Comparison of ENCODE assay signal across 8 cellular contexts in genomic region chr9:111661802-111662491, GRCh38. TPM values are rescaled to one million over a fixed set of nuclear protein-coding genes. Genes with fewer than 3 reads are reported as not detected.
A peak's percentile ranks its signal among the peaks of the same experiment; 100 is the strongest.
DNase-seq lines count a peak whose midpoint lies in the region; ATAC-seq, FAIRE-seq and TF ChIP-seq lines count a peak whose summit lies in the region.

No MANE protein-coding gene starts in this region.

- H3K27me3 Mint-ChIP-seq in activated T-cell treated with anti-CD3 and anti-CD28 coated beads, Interleukin-2, amount 50 U/mL, for 72 hours (ENCODE audit: low read depth), result peaks cover 5% of the 10 kb centered on the region
- H3K27me3 Mint-ChIP-seq in naive thymus-derived CD8-positive, alpha-beta T cell, result no peaks in the 10 kb centered on the region

- H3K4me1 ChIP-seq in A549 (peaks cover 8% of the 10 kb centered on the region; the same call in 2 of the 3 replicates), fibroblast of lung (ENCODE audit: control insufficient read depth, extremely low read depth, insufficient read depth, low read length) (no peaks in the 10 kb centered on the region), thoracic aorta (ENCODE audit: control insufficient read depth in 1 of 2, low read depth in 2 of 2) (peaks cover 4 to 16% of the 10 kb centered on the region in 2 donors)

- H3K36me3 Mint-ChIP-seq in activated T-cell treated with anti-CD3 and anti-CD28 coated beads, Interleukin-2, amount 50 U/mL, for 72 hours (ENCODE audit: insufficient read depth in 2 of 2), result peaks cover 7 to 10% of the 10 kb centered on the region in 2 donors
- H3K36me3 Mint-ChIP-seq in naive thymus-derived CD8-positive, alpha-beta T cell, result peaks cover 0 to 8% (median 3%) of the 10 kb centered on the region in 3 donors

- H3K9ac ChIP-seq in fibroblast of lung (ENCODE audit: insufficient read depth, low read length), result peak overlapping the region; percentile 65

- ATAC-seq in A549 (peak; percentile 63 to 76), HG02970 (IDR thresholded peaks at IDR 0.05; ENCODE audit: low FRiP score, unreplicated experiment) (peak; percentile 38), thoracic aorta (ENCODE audit: insufficient number of reproducible peaks, low FRiP score, low read depth) (peak; percentile 21)
- peak; percentile 41 to 54 for ATAC-seq in activated T-cell treated with anti-CD3 and anti-CD28 coated beads, Interleukin-2, amount 50 U/mL, for 72 hours (replicated peaks in 1 of 2)
- peak; percentile 29 to 33 for ATAC-seq in naive thymus-derived CD8-positive, alpha-beta T cell

- peak overlapping the region; percentile 99 for H3K4me3 ChIP-seq in A549
- peak overlapping the region; percentile 64 to 87 (median 68) for H3K4me3 ChIP-seq in fibroblast of lung (replicated peaks in 1 of 4; ENCODE audit: control extremely low read depth in 1 of 4, insufficient read depth in 1 of 4, low read depth in 3 of 4, low read length in 4 of 4)
- peak overlapping the region; percentile 93 for H3K4me3 ChIP-seq in thoracic aorta

- H3K9me3 ChIP-seq in A549, result no peaks in the 10 kb centered on the region
- H3K9me3 ChIP-seq in fibroblast of lung (ENCODE audit: control insufficient read depth, insufficient read depth, low read depth, low read length), result no peaks in the 10 kb centered on the region
- no peaks in the 10 kb centered on the region for H3K9me3 ChIP-seq in thoracic aorta

- DNase-seq in A549 (ENCODE audit: low read depth in 1 of 2, low spot score in 1 of 2) (peak; percentile 22 to 65), GM18507 (ENCODE audit: extremely low spot score, insufficient read length, low read depth) (peak; percentile 20), NCI-H748 treated with DMSO at 0.1 percent for 48 hours (lab: John Stamatoyannopoulos, UW) (peak; percentile 7), fibroblast of lung (ENCODE audit: low read depth in 2 of 2) (peak; percentile 34 to 38), thoracic aorta (ENCODE audit: low spot score) (peak; percentile 5)
- peak; percentile 46 to 49 for DNase-seq in activated T-cell treated with anti-CD3 and anti-CD28 coated beads, Interleukin-2, amount 50 U/mL, for 72 hours
- DNase-seq in naive thymus-derived CD8-positive, alpha-beta T cell, result peak in 8 of 10 donors; percentile 4 to 40 (median 30)

- no peaks in the 10 kb centered on the region for H4K20me1 ChIP-seq in fibroblast of lung (ENCODE audit: control insufficient read depth, extremely low read depth, insufficient read depth, low read length)

- H3K27ac ChIP-seq in A549, result peak overlapping the region; percentile 97 to 98
- peak overlapping the region; percentile 69 for H3K27ac ChIP-seq in fibroblast of lung (ENCODE audit: insufficient read depth, low read length)
- peak overlapping the region; percentile 6 to 31 for H3K27ac ChIP-seq in thoracic aorta

- peak overlapping the region; percentile 93 to 97 for H3K4me3 Mint-ChIP-seq in activated T-cell treated with anti-CD3 and anti-CD28 coated beads, Interleukin-2, amount 50 U/mL, for 72 hours
- H3K4me3 Mint-ChIP-seq in naive thymus-derived CD8-positive, alpha-beta T cell, result peak overlapping the region; percentile 88 to 98 (median 94)

- H3K4me2 ChIP-seq in A549 (peak overlapping the region; percentile 91), fibroblast of lung (ENCODE audit: extremely low read depth, insufficient read depth, low read length) (peak overlapping the region; percentile 94)

- peak overlapping the region; percentile 96 for H3K27ac Mint-ChIP-seq in activated T-cell treated with anti-CD3 and anti-CD28 coated beads, Interleukin-2, amount 50 U/mL, for 72 hours
- H3K27ac Mint-ChIP-seq in naive thymus-derived CD8-positive, alpha-beta T cell, result peak overlapping the region; percentile 80 to 96 (median 92)

- POLR2A ChIA-PET in A549 (lab: Yijun Ruan, JAX), result interaction anchor here (1.1 kb wide), 1 partner anchor 103 kb away, joined by 3 read pairs; no protein-coding TSS in a partner anchor
- POLR2A ChIA-PET in naive thymus-derived CD8-positive, alpha-beta T cell (lab: Charles Lee), result interaction anchor here (0.6 to 1.3 kb wide), 3 partner anchors 31 to 640 kb away, joined by 3 to 17 read pairs (median 4); partner anchors contain the start of gene DNAJC25

- 2% methylated on average over 28 of the region's 57 CpGs for WGBS in A549 (ENCODE audit: missing lambda C conversion rate)

- TF ChIP-seq POLR2A in A549 (IDR thresholded peaks at IDR 0.05; ENCODE audit: low read length), result no peak

- peaks cover 27% of the 10 kb centered on the region for H3K4me1 Mint-ChIP-seq in activated T-cell treated with anti-CD3 and anti-CD28 coated beads, Interleukin-2, amount 50 U/mL, for 72 hours (ENCODE audit: low read depth)
- peaks cover 21 to 46% (median 33%) of the 10 kb centered on the region in 4 donors for H3K4me1 Mint-ChIP-seq in naive thymus-derived CD8-positive, alpha-beta T cell

- H2AFZ ChIP-seq in fibroblast of lung (ENCODE audit: low read length), result peak overlapping the region; percentile 68

- H3K36me3 ChIP-seq in fibroblast of lung (ENCODE audit: control insufficient read depth, insufficient read depth, low read length) (no peaks in the 10 kb centered on the region), thoracic aorta (no peaks in the 10 kb centered on the region)

- no peak for TF ChIP-seq EP300 in A549 (IDR thresholded peaks at IDR 0.05)

- no peak for TF ChIP-seq RAD21 in A549 (conservative IDR thresholded peaks at IDR 0.05 in 1 of 2, IDR thresholded peaks at IDR 0.05 in 1 of 2)

- TF ChIP-seq CTCF in A549 (IDR thresholded peaks at IDR 0.05), result no peak
- no peak for TF ChIP-seq CTCF in fibroblast of lung (conservative IDR thresholded peaks at IDR 0.05 in 1 of 2, IDR thresholded peaks at IDR 0.05 in 1 of 2; ENCODE audit: low read depth in 1 of 2, low read length in 2 of 2)
- TF ChIP-seq CTCF in thoracic aorta (IDR thresholded peaks at IDR 0.05), result no peak

- H3K27me3 ChIP-seq in fibroblast of lung (ENCODE audit: control insufficient read depth, insufficient read depth, low read length), result no peaks in the 10 kb centered on the region
- no peaks in the 10 kb centered on the region for H3K27me3 ChIP-seq in thoracic aorta (replicated peaks; ENCODE audit: insufficient read depth)

- peaks cover 28% of the 10 kb centered on the region for H3K79me2 ChIP-seq in fibroblast of lung (ENCODE audit: control insufficient read depth, insufficient read depth, low read length)

- no peaks in the 10 kb centered on the region for H3K9me3 Mint-ChIP-seq in activated T-cell treated with anti-CD3 and anti-CD28 coated beads, Interleukin-2, amount 50 U/mL, for 72 hours
- H3K9me3 Mint-ChIP-seq in naive thymus-derived CD8-positive, alpha-beta T cell, result no peaks in the 10 kb centered on the region

- FAIRE-seq in A549 (lab: Jason Lieb, UNC) (no peak), GM18507 (lab: Jason Lieb, UNC) (peak; percentile 75)

- CTCF ChIA-PET in A549 (lab: Yijun Ruan, JAX), result interaction anchor here (1.1 to 1.7 kb wide), 3 partner anchors 26 to 64 kb away, joined by 3 to 5 read pairs (median 3); no protein-coding TSS in a partner anchor

TF ChIP-seq in A549, 52 proteins besides CTCF, POLR2A, EP300 and RAD21:
- TF ChIP-seq TFCP2L1 (CRISPR knock-in tag; IDR thresholded peaks at IDR 0.05), result no peak
- 0 out of 2 replicates have a peak, but pooled peaks have one; percentile 2 for TF ChIP-seq PHF8 (IDR thresholded peaks at IDR 0.05; ENCODE audit: borderline replicate concordance, low read depth)
- no peak for TF ChIP-seq ELK1 (IDR thresholded peaks at IDR 0.05; ENCODE audit: low read depth, low read length)

RNA-seq across cellular contexts. Expression of gene GNG10, which starts 0.5 kb away (rescaled TPM):
- polyA plus RNA-seq in A549 (2011; rRNA removed) (80.1 and 102 TPM in 2 replicates), A549 (2017; fragmentation: RNase III; extraction: RNeasy Plus Mini Kit Qiagen cat#74134 plus additional on column Dnase treatment) (57.9 to 70.8 TPM (median 64.5 TPM) in 3 replicates), fibroblast of lung (109 and 129 TPM in 2 replicates)
- polyA plus RNA-seq in A549 (2012; cell fraction: cytosol; rRNA removed), result 43.4 and 46.5 TPM in 2 replicates
- 13.7 and 22.8 TPM in 2 replicates for polyA plus RNA-seq in A549 (2012; cell fraction: nucleus; rRNA removed)
- polyA minus RNA-seq in A549 (2011; rRNA and poly(A)+ RNA removed), result 9.4 and 11.0 TPM in 2 replicates
- total RNA-seq in activated T-cell treated with anti-CD3 and anti-CD28 coated beads, Interleukin-2, amount 50 U/mL, for 72 hours, result 10 to 100 TPM; 17.2 to 24.7 TPM
- total RNA-seq in fibroblast of lung (54.4 and 64.1 TPM in 2 replicates), thoracic aorta (10 to 100 TPM; 66.1 to 93.1 TPM)
- 80.1 and 92.7 TPM in 2 replicates for polyA plus RNA-seq in fibroblast of lung (2012)
- polyA minus RNA-seq in fibroblast of lung (ENCODE audit: low replicate concordance), result 7.1 and 12.7 TPM in 2 replicates
- 10 to 100 TPM; 10.8 to 12.7 TPM for total RNA-seq in naive thymus-derived CD8-positive, alpha-beta T cell
- 10 to 100 TPM; 20.9 to 26.4 (median 22.7) TPM for polyA plus RNA-seq in naive thymus-derived CD8-positive, alpha-beta T cell

RNA-seq across cellular contexts. Expression of gene DNAJC25, which starts 30.8 kb away (rescaled TPM):
- polyA plus RNA-seq in A549 (2011; rRNA removed) (8.4 and 12.1 TPM in 2 replicates), A549 (2017; fragmentation: RNase III; extraction: RNeasy Plus Mini Kit Qiagen cat#74134 plus additional on column Dnase treatment) (8.4 to 8.6 TPM (median 8.5 TPM) in 3 replicates), fibroblast of lung (6.4 and 10.6 TPM in 2 replicates)
- 4.3 and 4.4 TPM in 2 replicates for polyA plus RNA-seq in A549 (2012; cell fraction: cytosol; rRNA removed)
- polyA plus RNA-seq in A549 (2012; cell fraction: nucleus; rRNA removed), result 3.0 and 3.9 TPM in 2 replicates
- 1.4 and 1.6 TPM in 2 replicates for polyA minus RNA-seq in A549 (2011; rRNA and poly(A)+ RNA removed)
- 1 to 10 TPM; 3.6 to 5.4 TPM for total RNA-seq in activated T-cell treated with anti-CD3 and anti-CD28 coated beads, Interleukin-2, amount 50 U/mL, for 72 hours
- total RNA-seq in fibroblast of lung (6.7 and 7.3 TPM in 2 replicates), thoracic aorta (10 to 100 TPM in 1 of 2 donors, 1 to 10 TPM in 1; 9.5 to 10.2 TPM)
- polyA plus RNA-seq in fibroblast of lung (2012), result 7.3 and 9.3 TPM in 2 replicates
- polyA minus RNA-seq in fibroblast of lung (ENCODE audit: low replicate concordance), result 1.0 and 1.6 TPM in 2 replicates
- 1 to 10 TPM; 3.4 TPM for total RNA-seq in naive thymus-derived CD8-positive, alpha-beta T cell
- polyA plus RNA-seq in naive thymus-derived CD8-positive, alpha-beta T cell, result 1 to 10 TPM; 1.1 to 2.4 (median 1.7) TPM

Comparison
In these comparisons a context has a peak if more than half of its experiments do, and no peak if none do; other contexts are left out.
1. Peak in every context shown above with its lines: DNase-seq, ATAC-seq, H3K4me3 ChIP-seq and H3K27ac ChIP-seq.
2. H3K27ac ChIP-seq: peak in every context shown above with its lines; median percentile 98 in A549; 69 in fibroblast of lung; 18 in thoracic aorta.